1 cellular context compared by ENCODE assay signal in genomic region chr15:90558182-90558581, GRCh38.
TF ChIP-seq lines count a peak whose summit lies in the region.

No MANE protein-coding gene starts in this region.

TF ChIP-seq in HepG2, 621 proteins besides CTCF, POLR2A, EP300 and RAD21 (continued from another document):
- TF ChIP-seq SOX6 (IDR thresholded peaks at IDR 0.05) (no peak), SOX6 (CRISPR knock-in tag; IDR thresholded peaks at IDR 0.05) (peak; percentile 39; the same call in 1 of the 2 replicates), DPF2 (CRISPR knock-in tag; IDR thresholded peaks at IDR 0.05; ENCODE audit: borderline replicate concordance, low read depth) (peak; percentile 75; the same call in 1 of the 2 replicates), ZNF263 (CRISPR knock-in tag; IDR thresholded peaks at IDR 0.05) (peak; percentile 72), UBTF (CRISPR knock-in tag; IDR thresholded peaks at IDR 0.05) (peak; percentile 4; the same call in 1 of the 2 replicates), FOXO1 (CRISPR knock-in tag; IDR thresholded peaks at IDR 0.05) (peak; percentile 22; the same call in 1 of the 2 replicates), MEF2D (CRISPR knock-in tag; IDR thresholded peaks at IDR 0.05) (peak; percentile 57; the same call in 1 of the 2 replicates), NR2C2 (CRISPR knock-in tag; IDR thresholded peaks at IDR 0.05; ENCODE audit: borderline replicate concordance) (0 out of 2 replicates have a peak, but pooled peaks have one; percentile 30), ZBTB14 (CRISPR knock-in tag; IDR thresholded peaks at IDR 0.05) (no peak), SALL2 (CRISPR knock-in tag; IDR thresholded peaks at IDR 0.05) (no peak), CENPX (CRISPR knock-in tag; IDR thresholded peaks at IDR 0.05) (no peak), ZNF564 (CRISPR knock-in tag; IDR thresholded peaks at IDR 0.05) (no peak), FOXP1 (IDR thresholded peaks at IDR 0.05) (no peak), FOXP1 (CRISPR knock-in tag; IDR thresholded peaks at IDR 0.05) (peak; percentile 37; the same call in 1 of the 2 replicates), HOXA5 (CRISPR knock-in tag; IDR thresholded peaks at IDR 0.05) (0 out of 2 replicates have a peak, but pooled peaks have one; percentile 53), TAF15 (IDR thresholded peaks at IDR 0.05; ENCODE audit: low read depth, low read length, poor library complexity, severe bottlenecking) (no peak), SAP130 (CRISPR knock-in tag; IDR thresholded peaks at IDR 0.05; ENCODE audit: low read depth) (peak; percentile 52), THAP7 (CRISPR knock-in tag; IDR thresholded peaks at IDR 0.05) (no peak), KAT8 (CRISPR knock-in tag; IDR thresholded peaks at IDR 0.05) (0 out of 2 replicates have a peak, but pooled peaks have one; percentile 38), YEATS4 (CRISPR knock-in tag; IDR thresholded peaks at IDR 0.05; ENCODE audit: borderline replicate concordance) (0 out of 2 replicates have a peak, but pooled peaks have one; percentile 32)
